9 cellular contexts compared by ENCODE assay signal in the genomic region with DNA sequence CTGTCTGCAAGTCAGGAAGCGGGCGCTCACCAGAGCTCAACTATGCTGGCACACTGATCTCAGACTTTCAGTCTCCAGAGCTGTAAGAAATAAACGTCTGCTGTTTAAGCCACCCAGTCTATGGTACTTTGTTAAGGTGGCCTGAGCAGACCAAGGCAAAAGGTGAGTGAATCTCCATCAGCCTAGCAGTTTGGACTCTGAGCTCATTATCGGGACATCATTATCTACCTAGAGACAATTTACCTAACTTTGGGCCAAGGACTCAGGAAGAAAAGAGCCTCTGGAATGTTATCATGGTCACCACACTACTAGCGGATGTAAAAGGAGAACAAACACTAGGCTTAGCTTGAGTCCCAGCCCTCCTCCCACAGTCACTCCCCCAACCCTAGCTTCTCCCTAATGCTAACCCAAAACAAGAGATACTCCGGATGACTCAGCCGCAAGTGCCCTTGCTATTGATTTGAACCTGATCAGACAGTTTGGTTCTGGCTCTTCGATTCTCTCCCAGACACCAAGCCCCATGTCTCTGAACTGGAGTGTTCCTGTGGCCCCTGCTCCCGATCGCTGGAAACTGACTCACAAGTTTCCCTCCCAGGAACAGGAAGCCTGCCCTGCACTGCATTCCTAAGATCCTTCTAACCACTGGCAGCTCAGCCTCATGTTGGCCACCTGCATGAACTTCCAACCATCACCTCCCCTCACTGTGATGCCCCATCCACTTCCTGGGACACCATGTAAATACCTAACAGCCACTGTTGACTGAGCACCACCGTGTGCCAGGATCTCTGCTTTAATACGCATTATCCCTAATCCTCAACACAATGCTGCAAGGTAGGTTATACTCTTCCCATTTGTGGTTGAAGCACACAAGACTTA. TPM values are rescaled to one million over a fixed set of nuclear protein-coding genes. Genes with fewer than 3 reads are reported as not detected.
DNase-seq lines count a peak whose midpoint lies in the region; ATAC-seq, FAIRE-seq and TF ChIP-seq lines count a peak whose summit lies in the region.
"Had no signal": no experiment of that assay in that cellular context is flagged by ENCODE, and none has a peak within 500 bp of the region (broad histone marks: within the 10 kb centered on the region; RNA-seq: fewer than 3 reads in every experiment).

No MANE protein-coding gene starts in this region.

- H3K9me3 Mint-ChIP-seq in activated CD4-positive, alpha-beta memory T cell treated with anti-CD3 and anti-CD28 coated beads, Interleukin-2, amount 10 ng/mL, durations not matched to agents 7 days and 5 days = peaks cover 3% of the 10 kb centered on the region

- WGBS in SK-N-SH (ENCODE audit: low lambda C conversion rate) = 76% methylated on average over 12 of the region's 12 CpGs
- WGBS in smooth muscle cell (ENCODE audit: low lambda C conversion rate) = 36% methylated on average over 12 of the region's 12 CpGs

- H3K79me2 ChIP-seq in SK-N-SH (ENCODE audit: insufficient read depth) (peaks cover 98% of the 10 kb centered on the region), smooth muscle cell (ENCODE audit: low read depth) (peaks cover 88% of the 10 kb centered on the region)

- no peak overlapping the region for H3K4me3 ChIP-seq in SK-N-SH (ENCODE audit: low read depth in 2 of 2, low read length in 1 of 2)
- no peak overlapping the region for H3K4me3 ChIP-seq in fibroblast of pulmonary artery (replicated peaks; ENCODE audit: low read depth, low read length)
- H3K4me3 ChIP-seq in smooth muscle cell = no peak overlapping the region

- H3K9me2 ChIP-seq in SK-N-SH = no peaks in the 10 kb centered on the region

- peak overlapping the region; percentile 30 for H3K4me2 ChIP-seq in SK-N-SH
- peak overlapping the region; percentile 56 for H3K4me2 ChIP-seq in smooth muscle cell

- peaks cover 40% of the 10 kb centered on the region for H3F3A ChIP-seq in SK-N-SH (replicated peaks; ENCODE audit: insufficient read depth)
- H3F3A ChIP-seq in smooth muscle cell (ENCODE audit: low read depth) = peaks cover 14% of the 10 kb centered on the region

- peak; percentile 6 for FAIRE-seq in H54 (lab: Jason Lieb, UNC)
- FAIRE-seq: colon had no signal

- DNase-seq in H54 (ENCODE audit: insufficient read length, low spot score) (peak; percentile 34), SK-N-SH (no peak), fibroblast of pulmonary artery (ENCODE audit: low read depth) (peak; percentile 62), smooth muscle cell (lab: John Stamatoyannopoulos, UW; ENCODE audit: unreplicated experiment) (no peak), NCI-H2029 treated with DMSO at 0.1 percent for 48 hours (lab: John Stamatoyannopoulos, UW) (no peak), amniotic stem cell (lab: John Stamatoyannopoulos, UW) (no peak)
- no peak for DNase-seq in activated CD4-positive, alpha-beta memory T cell treated with anti-CD3 and anti-CD28 coated beads, Interleukin-2, amount 10 ng/mL, durations not matched to agents 7 days and 5 days

- H3K4me3 Mint-ChIP-seq in activated CD4-positive, alpha-beta memory T cell treated with anti-CD3 and anti-CD28 coated beads, Interleukin-2, amount 10 ng/mL, durations not matched to agents 7 days and 5 days = no peak overlapping the region

- H3K36me3 Mint-ChIP-seq in activated CD4-positive, alpha-beta memory T cell treated with anti-CD3 and anti-CD28 coated beads, Interleukin-2, amount 10 ng/mL, durations not matched to agents 7 days and 5 days (ENCODE audit: low read depth) = peaks cover 8% of the 10 kb centered on the region

- no peaks in the 10 kb centered on the region for H4K20me1 ChIP-seq in SK-N-SH (ENCODE audit: insufficient read depth)
- H4K20me1 ChIP-seq in smooth muscle cell (ENCODE audit: low read depth) = peaks cover 61% of the 10 kb centered on the region

- H3K36me3 ChIP-seq in SK-N-SH (replicated peaks in 1 of 2; ENCODE audit: control insufficient read depth in 1 of 2, insufficient read depth in 2 of 2, low read length in 1 of 2) (peaks cover 0 to 14% of the 10 kb centered on the region in 2 experiments), smooth muscle cell (ENCODE audit: low read depth) (no peaks in the 10 kb centered on the region)

- CTCF ChIA-PET in SK-N-SH (lab: Yijun Ruan, JAX) = interaction anchor here (1.1 to 1.8 kb wide), 6 partner anchors 12 to 771 kb away, joined by 4 to 8 read pairs (median 4); no protein-coding TSS in a partner anchor
- CTCF ChIA-PET in activated CD4-positive, alpha-beta memory T cell treated with anti-CD3 and anti-CD28 coated beads, Interleukin-2, amount 10 ng/mL, durations not matched to agents 7 days and 5 days (lab: Charles Lee) = no interaction called here

- H3K27me3 ChIP-seq in SK-N-SH (ENCODE audit: insufficient read depth) (no peaks in the 10 kb centered on the region), smooth muscle cell (ENCODE audit: low read depth) (no peaks in the 10 kb centered on the region)

- TF ChIP-seq POLR2A in H54 (IDR thresholded peaks at IDR 0.05; ENCODE audit: low read depth, low read length) = no peak

- peak in 1 of 2 experiments; percentile 23; a peak in 1 of 4 replicates for TF ChIP-seq EP300 in SK-N-SH (IDR thresholded peaks at IDR 0.05; ENCODE audit: borderline replicate concordance in 1 of 2, low read depth in 1 of 2, low read length in 1 of 2)

- POLR2A ChIA-PET in SK-N-SH (lab: Yijun Ruan, JAX) = interaction anchor here (0.9 kb wide), 1 partner anchor 25 kb away, joined by 3 read pairs; no protein-coding TSS in a partner anchor
- POLR2A ChIA-PET in activated CD4-positive, alpha-beta memory T cell treated with anti-CD3 and anti-CD28 coated beads, Interleukin-2, amount 10 ng/mL, durations not matched to agents 7 days and 5 days (lab: Charles Lee) = interaction anchor here (0.8 to 1.4 kb wide), 2 partner anchors 32 to 34 kb away, joined by 3 to 4 read pairs; a partner anchor contains a TSS

- H3K27ac ChIP-seq in SK-N-SH (ENCODE audit: low read depth in 2 of 2, low read length in 1 of 2) (peak overlapping the region; percentile 4 to 60; a peak in 2 of 4 replicates), smooth muscle cell (ENCODE audit: low read depth) (peak overlapping the region; percentile 80)

- ATAC-seq in GM19023 (IDR thresholded peaks at IDR 0.05; ENCODE audit: unreplicated experiment) = no peak

- no peak overlapping the region for H2AFZ ChIP-seq in SK-N-SH (ENCODE audit: low read depth)
- no peak overlapping the region for H2AFZ ChIP-seq in smooth muscle cell (ENCODE audit: low read depth)

- H3K9ac ChIP-seq in SK-N-SH (peak overlapping the region; percentile 11; the same call in 1 of the 2 replicates), smooth muscle cell (ENCODE audit: low read depth) (no peak overlapping the region)

- no peak for TF ChIP-seq CTCF in SK-N-SH (IDR thresholded peaks at IDR 0.05)
- no peak for TF ChIP-seq CTCF in fibroblast of pulmonary artery (IDR thresholded peaks at IDR 0.05; ENCODE audit: low read length, missing control alignments)
- no peak for TF ChIP-seq CTCF in smooth muscle cell (IDR thresholded peaks at IDR 0.05; ENCODE audit: borderline replicate concordance, insufficient read depth, poor library complexity, severe bottlenecking)

- H3K4me1 Mint-ChIP-seq in activated CD4-positive, alpha-beta memory T cell treated with anti-CD3 and anti-CD28 coated beads, Interleukin-2, amount 10 ng/mL, durations not matched to agents 7 days and 5 days = peaks cover 12% of the 10 kb centered on the region

- no peak overlapping the region for H3K27ac Mint-ChIP-seq in activated CD4-positive, alpha-beta memory T cell treated with anti-CD3 and anti-CD28 coated beads, Interleukin-2, amount 10 ng/mL, durations not matched to agents 7 days and 5 days

- H3K27me3 Mint-ChIP-seq in activated CD4-positive, alpha-beta memory T cell treated with anti-CD3 and anti-CD28 coated beads, Interleukin-2, amount 10 ng/mL, durations not matched to agents 7 days and 5 days = no peaks in the 10 kb centered on the region

- H3K4me1 ChIP-seq in SK-N-SH (ENCODE audit: control insufficient read depth in 1 of 2, insufficient read depth in 2 of 2, low read depth in 1 of 2, low read length in 1 of 2) (peaks cover 17 to 31% of the 10 kb centered on the region in 2 experiments; a peak in 3 of 4 replicates), smooth muscle cell (ENCODE audit: low read depth) (peaks cover 26% of the 10 kb centered on the region)

- TF ChIP-seq RAD21 in SK-N-SH (IDR thresholded peaks at IDR 0.05; ENCODE audit: low read length) = no peak

- no peaks in the 10 kb centered on the region for H3K9me3 ChIP-seq in SK-N-SH
- H3K9me3 ChIP-seq in smooth muscle cell (replicated peaks; ENCODE audit: low read depth) = no peaks in the 10 kb centered on the region

TF ChIP-seq in SK-N-SH, 30 proteins besides CTCF, POLR2A, EP300 and RAD21 (continues in another document):
- TF ChIP-seq MEF2A (IDR thresholded peaks at IDR 0.05; ENCODE audit: borderline replicate concordance, low read depth) (no peak), GABPA (IDR thresholded peaks at IDR 0.05; ENCODE audit: low read depth) (peak; percentile 56; the same call in 1 of the 2 replicates), FOXJ3 (CRISPR knock-in tag; IDR thresholded peaks at IDR 0.05) (no peak), RCOR1 (IDR thresholded peaks at IDR 0.05; ENCODE audit: low read length) (no peak)
- TF ChIP-seq, protein P1, sequence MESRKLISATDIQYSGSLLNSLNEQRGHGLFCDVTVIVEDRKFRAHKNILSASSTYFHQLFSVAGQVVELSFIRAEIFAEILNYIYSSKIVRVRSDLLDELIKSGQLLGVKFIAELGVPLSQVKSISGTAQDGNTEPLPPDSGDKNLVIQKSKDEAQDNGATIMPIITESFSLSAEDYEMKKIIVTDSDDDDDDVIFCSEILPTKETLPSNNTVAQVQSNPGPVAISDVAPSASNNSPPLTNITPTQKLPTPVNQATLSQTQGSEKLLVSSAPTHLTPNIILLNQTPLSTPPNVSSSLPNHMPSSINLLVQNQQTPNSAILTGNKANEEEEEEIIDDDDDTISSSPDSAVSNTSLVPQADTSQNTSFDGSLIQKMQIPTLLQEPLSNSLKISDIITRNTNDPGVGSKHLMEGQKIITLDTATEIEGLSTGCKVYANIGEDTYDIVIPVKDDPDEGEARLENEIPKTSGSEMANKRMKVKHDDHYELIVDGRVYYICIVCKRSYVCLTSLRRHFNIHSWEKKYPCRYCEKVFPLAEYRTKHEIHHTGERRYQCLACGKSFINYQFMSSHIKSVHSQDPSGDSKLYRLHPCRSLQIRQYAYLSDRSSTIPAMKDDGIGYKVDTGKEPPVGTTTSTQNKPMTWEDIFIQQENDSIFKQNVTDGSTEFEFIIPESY (IDR thresholded peaks at IDR 0.05; ENCODE audit: borderline replicate concordance, low read depth) = no peak

RNA-seq across cellular contexts. Expression of a gene that starts 34.5 kb away (rescaled TPM):
- polyA plus RNA-seq in SK-N-SH (2012; rRNA removed) (22.9 and 23.5 TPM in 2 replicates), smooth muscle cell (27.4 and 37.6 TPM in 2 replicates)
- polyA plus RNA-seq in SK-N-SH (2012; cell fraction: cytosol; rRNA removed) = 22.5 and 24.7 TPM in 2 replicates
- polyA plus RNA-seq in SK-N-SH (2012; cell fraction: nucleus; rRNA removed) = 14.7 and 18.0 TPM in 2 replicates
- total RNA-seq in smooth muscle cell = 46.4 and 69.1 TPM in 2 replicates
- total RNA-seq in activated CD4-positive, alpha-beta memory T cell treated with anti-CD3 and anti-CD28 coated beads, Interleukin-2, amount 10 ng/mL, durations not matched to agents 7 days and 5 days = 10 to 100 TPM; 42.2 to 44.7 TPM

Comparison
In these comparisons a context has a peak if more than half of its experiments do, and no peak if none do; other contexts are left out.
1. DNase-seq: peak in H54 (single experiment) and fibroblast of pulmonary artery (single experiment); none in SK-N-SH (single experiment), smooth muscle cell (single experiment), NCI-H2029 treated with DMSO at 0.1 percent for 48 hours (single experiment), amniotic stem cell (single experiment) and activated CD4-positive, alpha-beta memory T cell treated with anti-CD3 and anti-CD28 coated beads, Interleukin-2, amount 10 ng/mL, durations not matched to agents 7 days and 5 days (single experiment).